8 cellular contexts compared by ENCODE assay signal in genomic region chr22:41401781-41402648, GRCh38. TPM values are rescaled to one million over a fixed set of nuclear protein-coding genes. Genes with fewer than 3 reads are reported as not detected.
DNase-seq lines count a peak whose midpoint lies in the region; ATAC-seq and TF ChIP-seq lines count a peak whose summit lies in the region.

No MANE protein-coding gene starts in this region.

- peak; percentile 76 for DNase-seq in AG08395 (ENCODE audit: low spot score)
- peak; percentile 58 for DNase-seq in NCI-H1105 (lab: John Stamatoyannopoulos, UW)
- DNase-seq in cerebellar nuclear complex (lab: John Stamatoyannopoulos, UW): peak; percentile 47 to 68
- DNase-seq in lower lobe of right lung: peak; percentile 81
- DNase-seq in activated CD4-positive, CD25-positive, alpha-beta regulatory T cell (lab: John Stamatoyannopoulos, UW): no peak
- DNase-seq in activated T-cell treated with anti-CD3 and anti-CD28 coated beads for 4 hours: no peak

- H3K36me3 ChIP-seq in lower lobe of right lung: peaks cover 21% of the 10 kb centered on the region

- TF ChIP-seq CTCF in lower lobe of right lung (IDR thresholded peaks at IDR 0.05): no peak

- intact Hi-C loops in lower lobe of right lung (cut with DNase I): no loop called here

- no peaks in the 10 kb centered on the region for H3K9me3 ChIP-seq in lower lobe of right lung

- H3K27me3 ChIP-seq in lower lobe of right lung (ENCODE audit: low read depth): no peaks in the 10 kb centered on the region

- peak; percentile 55 to 73 for ATAC-seq in lower lobe of right lung
- no peak for ATAC-seq in HG03039 (IDR thresholded peaks at IDR 0.05; ENCODE audit: unreplicated experiment)
- ATAC-seq in GM21737 (IDR thresholded peaks at IDR 0.05; ENCODE audit: unreplicated experiment): no peak

- H3K27ac ChIP-seq in lower lobe of right lung: peak overlapping the region; percentile 18

- peaks cover 15% of the 10 kb centered on the region for H3K4me1 ChIP-seq in lower lobe of right lung

- H3K4me3 ChIP-seq in lower lobe of right lung: no peak overlapping the region

RNA-seq across cellular contexts. Expression of gene TEF, which starts 20.3 kb away (rescaled TPM):
- 29.7 TPM for total RNA-seq in lower lobe of right lung

RNA-seq across cellular contexts. Expression of gene TOB2, which starts 44.6 kb away (rescaled TPM):
- 49.0 TPM for total RNA-seq in lower lobe of right lung

Comparison
In these comparisons a context has a peak if more than half of its experiments do, and no peak if none do; other contexts are left out.
1. DNase-seq: peak in AG08395 (single experiment), NCI-H1105 (single experiment), cerebellar nuclear complex (2 of 2) and lower lobe of right lung (single experiment); none in activated CD4-positive, CD25-positive, alpha-beta regulatory T cell (0 of 4) and activated T-cell treated with anti-CD3 and anti-CD28 coated beads for 4 hours (single experiment).
2. ATAC-seq: peak in lower lobe of right lung (2 of 2); none in HG03039 (single experiment) and GM21737 (single experiment).